In the genomic region with DNA sequence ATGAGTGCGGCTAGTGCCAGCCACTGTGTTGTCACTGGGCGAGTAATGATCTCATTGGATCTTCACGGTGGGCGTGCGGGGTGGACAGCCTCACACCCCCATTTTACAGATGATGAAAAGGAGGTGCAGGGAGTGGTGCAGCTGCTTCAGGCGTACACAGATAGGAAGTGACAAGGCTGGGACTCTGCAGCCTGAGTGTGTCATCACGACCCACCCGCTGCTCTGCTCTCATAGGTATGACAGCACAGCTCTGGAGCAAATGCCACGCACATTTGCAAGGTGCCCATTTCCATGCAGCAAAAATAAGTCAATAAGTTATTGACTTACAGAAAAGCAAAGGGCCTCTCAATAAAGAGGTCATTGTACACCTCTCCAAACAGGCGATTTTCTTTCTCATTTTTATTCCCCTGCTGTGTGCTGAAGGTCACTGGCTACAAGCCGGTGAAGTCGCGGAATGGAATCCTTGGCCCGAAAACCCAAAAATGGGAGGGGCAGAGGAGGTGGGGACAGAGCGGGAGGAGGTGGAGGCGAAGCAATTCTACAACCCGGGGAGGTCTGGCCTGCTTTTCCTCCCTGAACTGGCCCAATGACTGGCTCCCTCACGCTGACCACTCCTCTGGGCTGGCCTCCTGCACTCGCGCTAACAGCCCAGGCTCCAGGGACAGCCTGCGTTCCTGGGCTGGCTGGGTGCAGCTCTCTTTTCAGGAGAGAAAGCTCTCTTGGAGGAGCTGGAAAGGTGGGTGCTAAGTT, we compare ENCODE assay signal across 8 cellular contexts. TPM values are rescaled to one million over a fixed set of nuclear protein-coding genes. Genes with fewer than 3 reads are reported as not detected.
DNase-seq lines count a peak whose midpoint lies in the region; ATAC-seq and TF ChIP-seq lines count a peak whose summit lies in the region.

A gene with protein sequence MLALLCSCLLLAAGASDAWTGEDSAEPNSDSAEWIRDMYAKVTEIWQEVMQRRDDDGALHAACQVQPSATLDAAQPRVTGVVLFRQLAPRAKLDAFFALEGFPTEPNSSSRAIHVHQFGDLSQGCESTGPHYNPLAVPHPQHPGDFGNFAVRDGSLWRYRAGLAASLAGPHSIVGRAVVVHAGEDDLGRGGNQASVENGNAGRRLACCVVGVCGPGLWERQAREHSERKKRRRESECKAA (plus strand): TSS at position 658 of the 750 bp plus-strand sequence. CDS start 3,949 bp downstream, outside the sequence.

- ATAC-seq in PC-3: peak; percentile 96

- no peaks in the 10 kb centered on the region for H3F3A ChIP-seq in PC-3 (ENCODE audit: low read length, unreplicated experiment)

- no peaks in the 10 kb centered on the region for H3K9me3 ChIP-seq in PC-3 (ENCODE audit: low read length)

- peak within 1 kb of the TSS; percentile 71 for H2AFZ ChIP-seq in PC-3 (ENCODE audit: low read length)

- intact Hi-C loops in PC-3 (cut with micrococcal nuclease): loop anchor here (1.0 to 5.0 kb wide), 6 partner anchors 42 to 322 kb away; partner anchors contain the start of gene CCDC149

- H3K27ac Mint-ChIP-seq in nephron: peak within 1 kb of the TSS; percentile 53 to 92 (median 91)

- H3K9me2 ChIP-seq in PC-3 (replicated peaks; ENCODE audit: low read length): no peaks in the 10 kb centered on the region

- POLR2A ChIA-PET in PC-3 (lab: Charles Lee; ENCODE audit: unreplicated experiment): interaction anchor here (0.6 kb wide), 1 partner anchor 212 kb away, joined by 6 read pairs; no protein-coding TSS in a partner anchor

- no peaks in the 10 kb centered on the region for H3K79me2 ChIP-seq in PC-3 (ENCODE audit: low read length)

- H3K36me3 Mint-ChIP-seq in nephron (ENCODE audit: low read depth): no peaks in the 10 kb centered on the region

- H3K4me3 ChIP-seq in PC-3 (ENCODE audit: low read length): peak within 1 kb of the TSS; percentile 63
- H3K4me3 ChIP-seq in fibroblast of the aortic adventitia (ENCODE audit: low read depth, low read length): peak within 1 kb of the TSS; percentile 63

- H3K9me3 Mint-ChIP-seq in nephron: no peaks in the 10 kb centered on the region

- peaks cover 24% of the 10 kb centered on the region for H3K4me1 ChIP-seq in PC-3 (ENCODE audit: insufficient read depth, low read length)

- CTCF ChIA-PET in PC-3 (lab: Charles Lee): no interaction called here

- H3K4me2 ChIP-seq in PC-3 (ENCODE audit: low read length): peak within 1 kb of the TSS; percentile 84

- BruUV-seq in PC-3 (replicated peaks; lab: Mats Ljungman, UMichigan): TSS peak; percentile 44

- H3K4me3 Mint-ChIP-seq in nephron: peak within 1 kb of the TSS; percentile 66 to 82 (median 77)

- peak within 1 kb of the TSS; percentile 63 for H3K27ac ChIP-seq in PC-3 (ENCODE audit: low read length)

- no peaks in the 10 kb centered on the region for H3K36me3 ChIP-seq in PC-3 (ENCODE audit: low read depth, low read length)

- H3K4me1 Mint-ChIP-seq in nephron: peaks cover 23% of the 10 kb centered on the region

- peaks cover 33% of the 10 kb centered on the region for H3K27me3 Mint-ChIP-seq in nephron (ENCODE audit: low read depth)

- H3K27me3 ChIP-seq in PC-3 (ENCODE audit: low read length): no peaks in the 10 kb centered on the region

- DNase-seq in AG08395 (ENCODE audit: low spot score) (peak; percentile 96), PC-3 (peak; percentile 86), fibroblast of the aortic adventitia (ENCODE audit: low read depth) (peak; percentile 95), epidermal melanocyte (ENCODE audit: insufficient read length, low spot score) (no peak), NCI-H446 (lab: John Stamatoyannopoulos, UW) (no peak)
- no peak for DNase-seq in effector CD8-positive, alpha-beta T cell (lab: John Stamatoyannopoulos, UW)
- DNase-seq in stimulated activated CD4-positive, alpha-beta T cell treated with anti-CD3 and anti-CD28 coated beads, Interleukin-1b, Interleukin-23, amount 100 ng/mL, for 48 hours: no peak

- peak within 1 kb of the TSS; percentile 50 for H3K9ac ChIP-seq in PC-3 (ENCODE audit: low read length)

- no peaks in the 10 kb centered on the region for H4K20me1 ChIP-seq in PC-3 (ENCODE audit: low read length)

- no peak for TF ChIP-seq CTCF in PC-3 (conservative IDR thresholded peaks at IDR 0.05; ENCODE audit: low read depth, low read length)
- no peak for TF ChIP-seq CTCF in fibroblast of the aortic adventitia (IDR thresholded peaks at IDR 0.05; ENCODE audit: insufficient read depth, low read length)
- TF ChIP-seq CTCF in nephron (IDR thresholded peaks at IDR 0.05; ENCODE audit: unreplicated experiment in 3 of 3): no peak

RNA-seq across cellular contexts. Expression of the gene that starts here (rescaled TPM):
- total RNA-seq in PC-3 (2014; rRNA removed) (10.7 and 16.4 TPM in 2 replicates), fibroblast of the aortic adventitia (ENCODE audit: low replicate concordance) (65.3 and 75.2 TPM in 2 replicates)

Comparison
In these comparisons a context has a peak if more than half of its experiments do, and no peak if none do; other contexts are left out.
1. DNase-seq: peak in AG08395 (single experiment), PC-3 (single experiment) and fibroblast of the aortic adventitia (single experiment); none in epidermal melanocyte (single experiment), NCI-H446 (0 of 2), effector CD8-positive, alpha-beta T cell (single experiment) and stimulated activated CD4-positive, alpha-beta T cell treated with anti-CD3 and anti-CD28 coated beads, Interleukin-1b, Interleukin-23, amount 100 ng/mL, for 48 hours (single experiment).